Comparison of ENCODE assay signal across 8 cellular contexts in the genomic region with DNA sequence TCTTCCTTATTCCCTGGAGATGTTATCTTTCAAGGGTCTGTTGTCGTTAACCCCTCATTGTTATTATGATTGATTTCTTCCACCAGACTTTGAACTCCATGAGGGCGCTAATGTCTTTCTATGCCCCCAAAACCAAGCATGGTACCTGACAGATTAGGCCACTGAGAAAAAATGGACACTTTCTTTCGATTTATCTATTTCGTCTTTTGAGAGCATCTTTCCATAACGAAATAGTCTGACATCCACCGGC. TPM values are rescaled to one million over a fixed set of nuclear protein-coding genes. Genes with fewer than 3 reads are reported as not detected.
DNase-seq lines count a peak whose midpoint lies in the region; ATAC-seq and TF ChIP-seq lines count a peak whose summit lies in the region.

No MANE protein-coding gene starts in this region.

- in situ Hi-C loops in astrocyte of the cerebellum (cut with HindIII; ENCODE audit: low sequenced_read_pairs): no loop called here

- no peak for TF ChIP-seq CTCF in heart right ventricle (IDR thresholded peaks at IDR 0.05)
- no peak for TF ChIP-seq CTCF in astrocyte of the cerebellum (IDR thresholded peaks at IDR 0.05; ENCODE audit: low read depth, low read length, missing control alignments)
- no peak for TF ChIP-seq CTCF in lung (IDR thresholded peaks at IDR 0.05; ENCODE audit: control extremely low read depth, extremely low read depth)

- H3K4me1 ChIP-seq in heart right ventricle (peaks cover 0 to 31% (median 19%) of the 10 kb centered on the region in 9 donors), lung (ENCODE audit: control insufficient read depth in 2 of 2, insufficient read depth in 2 of 2, low read length in 2 of 2) (peaks cover 2 to 3% of the 10 kb centered on the region in 2 donors), urinary bladder (ENCODE audit: insufficient read depth) (no peaks in the 10 kb centered on the region)

- intact Hi-C loops in heart right ventricle (cut with DNase I): loop anchor here in 4 of 10 donors (2.0 to 5.0 kb wide), 2 partner anchors 371 to 372 kb away; partner anchors contain the start of gene CYP2R1 (in 4 of the 4)
- intact Hi-C loops in left ventricle myocardium superior (cut with micrococcal nuclease): no loop called here

- WGBS in heart right ventricle, 2 donors: 22 to 24% methylated on average over 6 of the region's 6 CpGs
- WGBS in lung, 2 donors: 23 to 42% methylated on average over 6 of the region's 6 CpGs
- WGBS in urinary bladder: 30% methylated on average over 6 of the region's 6 CpGs

- H3K9me3 ChIP-seq in heart right ventricle: no peaks in the 10 kb centered on the region
- H3K9me3 ChIP-seq in lung (ENCODE audit: control insufficient read depth in 2 of 2, insufficient read depth in 1 of 2, low read length in 1 of 2): no peaks in the 10 kb centered on the region

- DNase-seq in heart right ventricle (no peak), left ventricle myocardium superior (no peak), astrocyte of the cerebellum (ENCODE audit: low read depth) (no peak), lung (ENCODE audit: low spot score) (no peak), MV-4-11 (lab: John Stamatoyannopoulos, UW) (no peak)
- no peak for DNase-seq in NK-92 treated with Interleukin-12 subunit alpha and Interleukin-12 subunit beta, amount 100 ng/mL, for 24 hours (lab: John Stamatoyannopoulos, UW)

- H3K27me3 ChIP-seq in heart right ventricle (no peaks in the 10 kb centered on the region), lung (ENCODE audit: control insufficient read depth, insufficient read depth) (no peaks in the 10 kb centered on the region)

- H3K36me3 ChIP-seq in heart right ventricle (peaks cover 0 to 31% (median 20%) of the 10 kb centered on the region in 9 donors), lung (ENCODE audit: control insufficient read depth in 2 of 2, insufficient read depth in 2 of 2, low read length in 2 of 2) (peaks cover 0 to 3% of the 10 kb centered on the region in 2 donors), urinary bladder (ENCODE audit: insufficient read depth) (peaks cover 1% of the 10 kb centered on the region)

- peak overlapping the region; percentile 63 to 98 (median 82) for H3K4me3 ChIP-seq in heart right ventricle
- peak overlapping the region; percentile 97 for H3K4me3 ChIP-seq in astrocyte of the cerebellum (ENCODE audit: low read depth, low read length)
- H3K4me3 ChIP-seq in lung: no peak overlapping the region
- peak overlapping the region; percentile 85 for H3K4me3 ChIP-seq in urinary bladder (ENCODE audit: low read depth, low read length)

- H3K27ac ChIP-seq in heart right ventricle (peak overlapping the region in 9 of 10 donors; percentile 80 to 96 (median 93)), lung (ENCODE audit: low read depth in 1 of 2, low read length in 1 of 2) (peak overlapping the region; percentile 31 to 89), urinary bladder (ENCODE audit: low read depth) (no peak overlapping the region)

- no peak for ATAC-seq in heart right ventricle
- ATAC-seq in left ventricle myocardium superior: no peak
- ATAC-seq in lung (ENCODE audit: insufficient read depth, low FRiP score): no peak
- ATAC-seq in GM19467 (IDR thresholded peaks at IDR 0.05; ENCODE audit: unreplicated experiment): no peak

RNA-seq across cellular contexts. Expression of gene PSMA1, which starts 0.6 kb away (rescaled TPM):
- total RNA-seq in heart right ventricle: 100 to 1,000 TPM; 117 to 147 (median 124) TPM
- polyA plus RNA-seq in heart right ventricle: 100 to 1,000 TPM; 131 to 150 TPM
- total RNA-seq in left ventricle myocardium superior: 115 TPM
- total RNA-seq in lung: 100 to 1,000 TPM; 129 to 146 TPM
- 100 to 1,000 TPM; 153 to 250 TPM for polyA plus RNA-seq in lung
- 134 TPM for total RNA-seq in urinary bladder
- 122 TPM for polyA plus RNA-seq in urinary bladder

RNA-seq across cellular contexts. Expression of gene COPB1, which starts 21.2 kb away (rescaled TPM):
- total RNA-seq in heart right ventricle (10 to 100 TPM; 40.2 to 60.0 (median 47.9) TPM), left ventricle myocardium superior (43.6 TPM), lung (100 to 1,000 TPM in 1 of 2 donors, 10 to 100 TPM in 1; 99.1 to 156 TPM), urinary bladder (258 TPM)
- polyA plus RNA-seq in heart right ventricle (10 to 100 TPM; 28.4 to 49.1 TPM), lung (10 to 100 TPM; 47.6 to 77.4 TPM), urinary bladder (58.2 TPM)
